1 cellular context compared by ENCODE assay signal in the genomic region with DNA sequence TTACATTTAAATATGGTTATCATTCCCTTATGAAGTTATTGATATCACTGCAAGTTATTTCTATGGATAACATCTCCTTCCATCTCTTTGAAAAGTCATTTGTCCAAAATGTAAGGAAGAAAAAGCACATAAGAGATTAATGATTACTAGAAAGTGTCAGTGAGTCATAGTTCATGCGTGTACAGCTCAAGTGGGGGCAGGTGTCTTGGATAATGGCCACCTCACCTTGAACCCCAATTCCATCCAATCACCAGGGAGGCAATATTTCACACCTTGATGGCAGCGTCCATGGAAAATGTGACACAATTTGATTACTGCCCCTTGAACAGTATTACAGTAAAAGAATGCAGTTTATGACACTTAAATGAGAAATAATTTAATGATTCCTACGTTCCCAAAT.
TF ChIP-seq lines count a peak whose summit lies in the region.

No MANE protein-coding gene starts in this region.

TF ChIP-seq in HepG2, 621 proteins besides CTCF, POLR2A, EP300 and RAD21 (continued from another document):
- TF ChIP-seq GTF2F1 (IDR thresholded peaks at IDR 0.05; ENCODE audit: low read length) (no peak), ZNF12 (CRISPR knock-in tag; IDR thresholded peaks at IDR 0.05) (no peak), PHF5A (CRISPR knock-in tag; IDR thresholded peaks at IDR 0.05; ENCODE audit: low read depth, unreplicated experiment) (no peak), PRMT3 (CRISPR knock-in tag; IDR thresholded peaks at IDR 0.05; ENCODE audit: borderline replicate concordance, low read depth) (no peak), ZNF451 (CRISPR knock-in tag; IDR thresholded peaks at IDR 0.05) (no peak), PTBP1 (IDR thresholded peaks at IDR 0.05; ENCODE audit: low read depth, low read length, poor library complexity, severe bottlenecking) (no peak)
- TF ChIP-seq, protein P1, sequence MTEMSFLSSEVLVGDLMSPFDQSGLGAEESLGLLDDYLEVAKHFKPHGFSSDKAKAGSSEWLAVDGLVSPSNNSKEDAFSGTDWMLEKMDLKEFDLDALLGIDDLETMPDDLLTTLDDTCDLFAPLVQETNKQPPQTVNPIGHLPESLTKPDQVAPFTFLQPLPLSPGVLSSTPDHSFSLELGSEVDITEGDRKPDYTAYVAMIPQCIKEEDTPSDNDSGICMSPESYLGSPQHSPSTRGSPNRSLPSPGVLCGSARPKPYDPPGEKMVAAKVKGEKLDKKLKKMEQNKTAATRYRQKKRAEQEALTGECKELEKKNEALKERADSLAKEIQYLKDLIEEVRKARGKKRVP (CRISPR knock-in tag; IDR thresholded peaks at IDR 0.05), result no peak
TF ChIP-seq in HepG2: peak in this region for 0.
